In genomic region chr17:44502598-44503079, GRCh38 we compare ENCODE assay signal across 8 cellular contexts. TPM values are rescaled to one million over a fixed set of nuclear protein-coding genes. Genes with fewer than 3 reads are reported as not detected.
DNase-seq lines count a peak whose midpoint lies in the region; ATAC-seq and TF ChIP-seq lines count a peak whose summit lies in the region.

No MANE protein-coding gene starts in this region.

- H3K4ac ChIP-seq in H9 (ENCODE audit: low read depth, low read length) = no peak overlapping the region

- ATAC-seq in right lobe of liver = peak in 3 of 4 donors; percentile 21 to 23 (median 21)

- DNase-seq in G401 (ENCODE audit: low spot score) (peak; percentile 32), H9 (no peak), NCI-H526 treated with DMSO at 0.1 percent for 48 hours (lab: John Stamatoyannopoulos, UW) (peak; percentile 58), choroid plexus epithelial cell (ENCODE audit: low read depth) (peak; percentile 31), right lobe of liver (no peak), mesenteric fat pad (ENCODE audit: low spot score) (no peak), GOT3 (lab: John Stamatoyannopoulos, UW) (no peak)

- no peak overlapping the region for H2BK5ac ChIP-seq in H9 (ENCODE audit: insufficient read length, low read length)

- peak overlapping the region; percentile 68 for H3K4me2 ChIP-seq in H9 (ENCODE audit: insufficient read depth, insufficient read length, low read length)

- H3K27me3 ChIP-seq in H9 (ENCODE audit: insufficient read depth, low read length) = no peaks in the 10 kb centered on the region
- no peaks in the 10 kb centered on the region for H3K27me3 ChIP-seq in right lobe of liver
- peaks cover 4% of the 10 kb centered on the region for H3K27me3 ChIP-seq in thymus (ENCODE audit: control insufficient read depth, insufficient read depth)

- H3K27me3 Mint-ChIP-seq in H9 (ENCODE audit: low read depth) = peaks cover 4% of the 10 kb centered on the region; the same call in 1 of the 2 replicates

- peak overlapping the region; percentile 97 for H3K9ac ChIP-seq in H9 (ENCODE audit: extremely low read depth, insufficient read length, low read length)

- peak overlapping the region; percentile 66 for H3K27ac ChIP-seq in H9 (ENCODE audit: insufficient read length, low read depth, low read length)
- peak overlapping the region; percentile 63 to 83 (median 78) for H3K27ac ChIP-seq in right lobe of liver
- peak overlapping the region; percentile 89 for H3K27ac ChIP-seq in thymus (ENCODE audit: low read depth)

- in situ Hi-C loops in G401 (cut with HindIII; ENCODE audit: low sequenced_read_pairs) = no loop called here

- H3K4me1 Mint-ChIP-seq in H9 = peaks cover 18 to 20% of the 10 kb centered on the region in 2 experiments

- no peak overlapping the region for H2BK20ac ChIP-seq in H9 (ENCODE audit: low read depth, low read length, poor library complexity, severe bottlenecking)

- peak overlapping the region; percentile 96 to 99 for H3K4me3 Mint-ChIP-seq in H9

- H3T11ph ChIP-seq in H9 (ENCODE audit: low read length) = no peak overlapping the region

- no peak overlapping the region for H3K23ac ChIP-seq in H9 (ENCODE audit: insufficient read length, low read depth, low read length)

- no peak for TF ChIP-seq POLR2A in right lobe of liver (IDR thresholded peaks at IDR 0.05)

- H2AFZ ChIP-seq in H9 (ENCODE audit: low read length) = no peak overlapping the region

- H2BK15ac ChIP-seq in H9 (ENCODE audit: low read depth, low read length) = no peak overlapping the region

- no peak overlapping the region for H3K56ac ChIP-seq in H9 (ENCODE audit: insufficient read length, low read depth, low read length)

- H3K36me3 ChIP-seq in right lobe of liver (no peaks in the 10 kb centered on the region), thymus (ENCODE audit: control insufficient read depth, insufficient read depth) (no peaks in the 10 kb centered on the region)

- H3K9me3 ChIP-seq in H9 (ENCODE audit: control insufficient read depth, low read depth, low read length) = no peaks in the 10 kb centered on the region
- H3K9me3 ChIP-seq in right lobe of liver = no peaks in the 10 kb centered on the region
- no peaks in the 10 kb centered on the region for H3K9me3 ChIP-seq in thymus (ENCODE audit: control insufficient read depth)

- H3K4me3 ChIP-seq in choroid plexus epithelial cell (ENCODE audit: low read depth, low read length) (peak overlapping the region; percentile 94), right lobe of liver (peak overlapping the region; percentile 72 to 88 (median 87)), thymus (ENCODE audit: low read length) (peak overlapping the region; percentile 51)

- no peak overlapping the region for H4K5ac ChIP-seq in H9 (ENCODE audit: insufficient read length, low read depth, low read length)

- no peak for TF ChIP-seq CTCF in H9 (conservative IDR thresholded peaks at IDR 0.05)
- no peak for TF ChIP-seq CTCF in choroid plexus epithelial cell (conservative IDR thresholded peaks at IDR 0.05; ENCODE audit: low read depth, low read length)
- no peak for TF ChIP-seq CTCF in right lobe of liver (IDR thresholded peaks at IDR 0.05)

- no peaks in the 10 kb centered on the region for H3K79me1 ChIP-seq in H9 (ENCODE audit: insufficient read depth, low read depth, low read length, poor library complexity, severe bottlenecking)

- peak overlapping the region; percentile 96 for H3K18ac ChIP-seq in H9 (ENCODE audit: insufficient read length, low read depth, low read length)

- H2BK12ac ChIP-seq in H9 (ENCODE audit: insufficient read length, low read depth, low read length) = no peak overlapping the region

- no CpG with 5 or more reads among the region's 19 CpGs for WGBS in H9 (ENCODE audit: extremely low coverage, insufficient read length, low lambda C conversion rate)
- 0% methylated on average over 12 of the region's 19 CpGs for WGBS in right lobe of liver (ENCODE audit: insufficient coverage, low coverage, low lambda C conversion rate, missing lambda C conversion rate)
- under 1% methylated on average over 19 of the region's 19 CpGs for WGBS in thymus

- H3K27ac Mint-ChIP-seq in H9 = peak overlapping the region; percentile 99 to 100 (median 100)

- H4K91ac ChIP-seq in H9 (ENCODE audit: insufficient read length, low read depth, low read length) = no peak overlapping the region

- no peaks in the 10 kb centered on the region for H4K20me1 ChIP-seq in H9 (ENCODE audit: control insufficient read depth, insufficient read depth, insufficient read length)

- H3K9me3 Mint-ChIP-seq in H9 = peaks cover 0 to 2% of the 10 kb centered on the region in 2 experiments; a peak in 2 of 5 replicates

- no peak overlapping the region for H2BK120ac ChIP-seq in H9 (ENCODE audit: low read depth, low read length, poor library complexity, severe bottlenecking)

- no peaks in the 10 kb centered on the region for H3K4me1 ChIP-seq in H9 (ENCODE audit: insufficient read depth, low read length)
- H3K4me1 ChIP-seq in right lobe of liver = peaks cover 0 to 28% (median 7%) of the 10 kb centered on the region in 4 donors
- peaks cover 14% of the 10 kb centered on the region for H3K4me1 ChIP-seq in thymus (ENCODE audit: control insufficient read depth, insufficient read depth, low read length)

- H2AK5ac ChIP-seq in H9 (ENCODE audit: insufficient read length, low read length) = no peak overlapping the region

- intact Hi-C loops in right lobe of liver (cut with DNase I) = no loop called here

- peaks cover 34% of the 10 kb centered on the region; the same call in 1 of the 2 replicates for H3K79me2 ChIP-seq in H9 (ENCODE audit: insufficient read depth, low read length)

- peaks cover 9% of the 10 kb centered on the region for H3K23me2 ChIP-seq in H9 (ENCODE audit: insufficient read length, low read depth, low read length, poor library complexity, severe bottlenecking)

- no peaks in the 10 kb centered on the region; a peak in 3 of 7 replicates for H3K36me3 Mint-ChIP-seq in H9 (ENCODE audit: insufficient read depth in 1 of 3, low read depth in 3 of 3)

- H4K8ac ChIP-seq in H9 (replicated peaks; ENCODE audit: insufficient read length, low read depth, low read length) = no peak overlapping the region

- H3K14ac ChIP-seq in H9 (ENCODE audit: insufficient read depth, low read length) = peak overlapping the region; percentile 95

RNA-seq across cellular contexts. Expression of gene GPATCH8, which starts 0.6 kb away (rescaled TPM):
- 16.8 and 19.1 TPM in 2 replicates for total RNA-seq in G401 (2014; rRNA removed; shearing (Covaris generic))
- total RNA-seq in H9 (2021) (49.1 and 51.5 TPM in 2 replicates), right lobe of liver (10 to 100 TPM in 4 of 6 experiments, 1 to 10 TPM in 2; 8.1 to 14.4 (median 13.1) TPM), mesenteric fat pad (38.1 TPM)
- 11.1 TPM for polyA plus RNA-seq in thymus

RNA-seq across cellular contexts. Expression of gene FZD2, which starts 54.6 kb away (rescaled TPM):
- total RNA-seq in G401 (2014; rRNA removed; shearing (Covaris generic)) = 121 and 131 TPM in 2 replicates
- total RNA-seq in H9 (2021) (17.4 and 18.2 TPM in 2 replicates), right lobe of liver (under 1 TPM; 0.11 to 0.64 (median 0.28) TPM), mesenteric fat pad (3.9 TPM)
- polyA plus RNA-seq in thymus = 1.7 TPM

Comparison
In these comparisons a context has a peak if more than half of its experiments do, and no peak if none do; other contexts are left out.
1. DNase-seq: peak in G401 (single experiment), NCI-H526 treated with DMSO at 0.1 percent for 48 hours (single experiment) and choroid plexus epithelial cell (single experiment); none in H9 (single experiment), right lobe of liver (0 of 3), mesenteric fat pad (single experiment) and GOT3 (single experiment).
2. Peak in every context shown above with its lines, with median percentiles within 50 percentile points of each other: H3K27ac ChIP-seq and H3K4me3 ChIP-seq.